In the genomic region with DNA sequence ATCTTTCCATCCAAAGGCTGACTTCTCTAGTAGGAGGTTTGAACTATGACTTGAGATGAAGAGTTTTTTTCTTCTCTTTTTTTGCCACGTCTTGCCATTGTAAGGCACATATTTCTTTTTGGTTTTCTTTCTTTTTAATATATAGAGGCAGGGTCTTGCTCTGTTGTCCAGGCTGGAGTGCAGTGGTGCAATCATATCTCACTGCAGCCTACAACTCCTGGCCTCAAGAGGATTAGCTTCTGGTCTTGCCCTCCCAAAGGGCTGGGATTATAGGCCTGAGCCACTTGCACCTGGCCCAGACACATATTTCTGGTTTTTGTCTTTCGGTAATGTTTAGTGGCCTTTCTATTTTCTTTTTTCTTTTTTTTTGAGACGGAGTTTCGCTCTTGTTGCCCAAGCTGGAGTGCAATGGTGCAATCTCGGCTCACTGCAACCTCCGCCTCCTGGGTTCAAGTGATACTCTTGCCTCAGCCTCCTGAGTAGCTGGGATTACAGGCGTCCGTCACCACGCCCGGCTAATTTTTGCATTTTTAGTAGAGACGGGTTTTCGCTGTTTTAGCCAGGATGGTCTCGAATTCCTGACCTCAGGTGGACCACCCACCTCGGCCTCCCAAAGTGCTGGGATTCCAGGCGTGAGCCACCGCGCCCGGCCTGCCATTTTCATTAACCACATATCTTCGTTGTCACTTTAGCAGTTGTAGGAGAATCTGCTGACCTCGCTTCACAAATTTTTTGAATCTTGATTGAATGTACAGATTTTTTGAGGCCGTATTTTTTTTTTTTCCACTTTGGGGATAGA, we compare ENCODE assay signal across 8 cellular contexts. TPM values are rescaled to one million over a fixed set of nuclear protein-coding genes. Genes with fewer than 3 reads are reported as not detected.
DNase-seq lines count a peak whose midpoint lies in the region; ATAC-seq and TF ChIP-seq lines count a peak whose summit lies in the region.
"Not testable (repeated sequence)": the region's sequence is repeated elsewhere in the genome, so short reads cannot be mapped to it uniquely, and the experiment has no call there.

No MANE protein-coding gene starts in this region.

- H4K8ac ChIP-seq in mesenchymal stem cell (ENCODE audit: low read length) = not testable (repeated sequence)

- TF ChIP-seq CTCF in MM.1S (IDR thresholded peaks at IDR 0.05; ENCODE audit: low read length); activated B cell treated with CpG ODN at 0.5 μM for 24 hours (IDR thresholded peaks at IDR 0.05); ascending aorta (IDR thresholded peaks at IDR 0.05); esophagus muscularis mucosa (IDR thresholded peaks at IDR 0.05); parathyroid adenoma (IDR thresholded peaks at IDR 0.05); testis (IDR thresholded peaks at IDR 0.05): not testable (repeated sequence)

- H3K18ac ChIP-seq in mesenchymal stem cell (ENCODE audit: low read depth in 1 of 2, low read length in 2 of 2) = peak overlapping the region in 1 of 2 experiments; percentile 80

- H3K27ac Mint-ChIP-seq in CD4-positive, alpha-beta memory T cell = peak overlapping the region in 6 of 7 donors; percentile 90 to 98 (median 92)
- peak overlapping the region; percentile 93 for H3K27ac Mint-ChIP-seq in activated B cell treated with CpG ODN at 0.5 μM for 24 hours

- not testable (repeated sequence) for ATAC-seq in activated B cell treated with CpG ODN at 0.5 μM for 24 hours (ENCODE audit: low read depth)

- H3K9ac ChIP-seq in MM.1S (ENCODE audit: low read length); parathyroid adenoma: not testable (repeated sequence)
- peak overlapping the region; percentile 95 for H3K9ac ChIP-seq in mesenchymal stem cell (ENCODE audit: low read length)

- H2BK15ac ChIP-seq in mesenchymal stem cell (ENCODE audit: low read depth, poor library complexity, severe bottlenecking) = not testable (repeated sequence)

- H3K27me3 ChIP-seq in CD4-positive, alpha-beta memory T cell (ENCODE audit: insufficient read depth, low read length); MM.1S (replicated peaks; ENCODE audit: insufficient read depth, low read length); ascending aorta; esophagus muscularis mucosa; mesenchymal stem cell (ENCODE audit: control insufficient read depth in 1 of 2, insufficient read depth in 1 of 2, low read length in 2 of 2); parathyroid adenoma (ENCODE audit: control insufficient read depth, insufficient read depth, low read length); testis: not testable (repeated sequence)

- H2BK5ac ChIP-seq in mesenchymal stem cell (ENCODE audit: low read depth, low read length, poor library complexity, severe bottlenecking) = not testable (repeated sequence)

- H3K4me2 ChIP-seq in MM.1S (ENCODE audit: low read depth, low read length) (peak overlapping the region; percentile 86; the same call in 1 of the 2 replicates), parathyroid adenoma (ENCODE audit: low read length) (peak overlapping the region; percentile 78)
- H3K4me2 ChIP-seq in mesenchymal stem cell (ENCODE audit: low read length, poor library complexity, severe bottlenecking) = not testable (repeated sequence)

- H3K9me2 ChIP-seq in MM.1S (replicated peaks; ENCODE audit: insufficient read depth, low read length) = not testable (repeated sequence)

- not testable (repeated sequence) for H3K79me2 ChIP-seq in MM.1S (ENCODE audit: low read length); parathyroid adenoma

- H3K27ac ChIP-seq in CD4-positive, alpha-beta memory T cell (ENCODE audit: low read depth, low read length) = not testable (repeated sequence)
- peak overlapping the region; percentile 75; the same call in 1 of the 2 replicates for H3K27ac ChIP-seq in MM.1S (ENCODE audit: low read length)
- H3K27ac ChIP-seq in ascending aorta = peak overlapping the region; percentile 92 to 93
- peak overlapping the region; percentile 88 to 94 (median 88) for H3K27ac ChIP-seq in esophagus muscularis mucosa (replicated peaks in 1 of 4)
- peak overlapping the region; percentile 73 for H3K27ac ChIP-seq in mesenchymal stem cell (ENCODE audit: low read length, poor library complexity, severe bottlenecking)
- H3K27ac ChIP-seq in parathyroid adenoma = peak overlapping the region; percentile 81
- peak overlapping the region; percentile 92 to 95 for H3K27ac ChIP-seq in testis

- not testable (repeated sequence) for H3K36me3 Mint-ChIP-seq in CD4-positive, alpha-beta memory T cell; activated B cell treated with CpG ODN at 0.5 μM for 24 hours (ENCODE audit: low read depth)

- H3K4me3 Mint-ChIP-seq in CD4-positive, alpha-beta memory T cell = peak overlapping the region in 7 of 8 donors; percentile 82 to 87 (median 85)
- H3K4me3 Mint-ChIP-seq in activated B cell treated with CpG ODN at 0.5 μM for 24 hours = peak overlapping the region; percentile 84

- not testable (repeated sequence) for H3K27me3 Mint-ChIP-seq in CD4-positive, alpha-beta memory T cell; activated B cell treated with CpG ODN at 0.5 μM for 24 hours

- H3K79me1 ChIP-seq in mesenchymal stem cell (replicated peaks; ENCODE audit: low read length, poor library complexity, severe bottlenecking) = not testable (repeated sequence)

- not testable (repeated sequence) for DNase-seq in CD4-positive, alpha-beta memory T cell; MM.1S; activated B cell treated with CpG ODN at 0.5 μM for 24 hours; ascending aorta (ENCODE audit: low spot score in 2 of 2); esophagus muscularis mucosa (ENCODE audit: extremely low spot score); mesenchymal stem cell; testis

- H2BK120ac ChIP-seq in mesenchymal stem cell (ENCODE audit: low read depth, low read length) = not testable (repeated sequence)

- H3K4me1 Mint-ChIP-seq in CD4-positive, alpha-beta memory T cell = peaks cover 5 to 15% (median 11%) of the 10 kb centered on the region in 4 donors
- H3K4me1 Mint-ChIP-seq in activated B cell treated with CpG ODN at 0.5 μM for 24 hours = peaks cover 15% of the 10 kb centered on the region

- intact Hi-C loops in CD4-positive, alpha-beta memory T cell (cut with micrococcal nuclease); activated B cell treated with CpG ODN at 0.5 μM for 24 hours (cut with micrococcal nuclease); esophagus muscularis mucosa (cut with DNase I); testis (cut with DNase I; ENCODE audit: low total_unique reads): not testable (repeated sequence)
- intact Hi-C loops in ascending aorta (cut with DNase I) = loop anchor here (2.0 kb wide), 1 partner anchor 35 kb away; no protein-coding TSS in a partner anchor

- not testable (repeated sequence) for H2AFZ ChIP-seq in MM.1S (ENCODE audit: low read length); mesenchymal stem cell (ENCODE audit: low read depth, low read length)
- peak overlapping the region; percentile 96 for H2AFZ ChIP-seq in parathyroid adenoma

- H3K9me3 Mint-ChIP-seq in CD4-positive, alpha-beta memory T cell; activated B cell treated with CpG ODN at 0.5 μM for 24 hours: not testable (repeated sequence)

- TF ChIP-seq POLR2A in esophagus muscularis mucosa (IDR thresholded peaks at IDR 0.05; ENCODE audit: low read depth); testis (IDR thresholded peaks at IDR 0.05): not testable (repeated sequence)

- H3K23ac ChIP-seq in mesenchymal stem cell (ENCODE audit: low read length in 2 of 2) = not testable (repeated sequence)

- not testable (repeated sequence) for H3K36me3 ChIP-seq in CD4-positive, alpha-beta memory T cell (ENCODE audit: insufficient read depth, low read length); MM.1S (replicated peaks; ENCODE audit: insufficient read depth, low read length); ascending aorta; esophagus muscularis mucosa; mesenchymal stem cell (ENCODE audit: control insufficient read depth in 1 of 2, insufficient read depth in 2 of 2, low read depth in 1 of 2, low read length in 2 of 2); parathyroid adenoma (ENCODE audit: control insufficient read depth, insufficient read depth, low read length); testis (ENCODE audit: low read depth, missing control alignments)

- peak overlapping the region in 1 of 2 experiments; percentile 78 for H3K4ac ChIP-seq in mesenchymal stem cell (ENCODE audit: low read depth in 1 of 2, low read length in 2 of 2)

- H3K4me3 ChIP-seq in CD4-positive, alpha-beta memory T cell (ENCODE audit: low read length in 2 of 2); MM.1S (ENCODE audit: low read length); ascending aorta; mesenchymal stem cell (ENCODE audit: insufficient read depth in 1 of 2, low read depth in 1 of 2, low read length in 2 of 2); parathyroid adenoma (ENCODE audit: low read depth, low read length): not testable (repeated sequence)
- H3K4me3 ChIP-seq in esophagus muscularis mucosa (peak overlapping the region in 1 of 4 donors; percentile 56), testis (peak overlapping the region; percentile 39 to 70)

- not testable (repeated sequence) for TF ChIP-seq EP300 in esophagus muscularis mucosa (IDR thresholded peaks at IDR 0.05)

- not testable (repeated sequence) for H3K9me3 ChIP-seq in CD4-positive, alpha-beta memory T cell (ENCODE audit: control insufficient read depth in 1 of 2, low read length in 2 of 2); MM.1S (replicated peaks; ENCODE audit: insufficient read depth, low read length); ascending aorta; esophagus muscularis mucosa; mesenchymal stem cell (ENCODE audit: control insufficient read depth, low read length); parathyroid adenoma (ENCODE audit: control insufficient read depth, low read length); testis

- not testable (repeated sequence) for H2BK12ac ChIP-seq in mesenchymal stem cell (ENCODE audit: low read length in 2 of 2)

- not testable (repeated sequence) for H4K91ac ChIP-seq in mesenchymal stem cell (ENCODE audit: low read length)

- WGBS in esophagus muscularis mucosa = 92% methylated on average over 21 of the region's 21 CpGs
- WGBS in mesenchymal stem cell = 96% methylated on average over 20 of the region's 21 CpGs
- 66 to 76% methylated on average over 21 of the region's 21 CpGs for WGBS in testis, 2 donors

- not testable (repeated sequence) for H3F3A ChIP-seq in MM.1S (ENCODE audit: insufficient read depth, low read length)

- H3K4me1 ChIP-seq in CD4-positive, alpha-beta memory T cell (ENCODE audit: insufficient read depth, low read length) = peaks cover 16% of the 10 kb centered on the region
- peaks cover 11% of the 10 kb centered on the region for H3K4me1 ChIP-seq in MM.1S (ENCODE audit: low read length)
- not testable (repeated sequence) for H3K4me1 ChIP-seq in ascending aorta; mesenchymal stem cell (ENCODE audit: control insufficient read depth, insufficient read depth, low read depth, low read length); parathyroid adenoma; testis
- H3K4me1 ChIP-seq in esophagus muscularis mucosa = peaks cover 0 to 22% (median 16%) of the 10 kb centered on the region in 4 donors

- CTCF ChIA-PET in CD4-positive, alpha-beta memory T cell (lab: Charles Lee; ENCODE audit: partially characterized antibody) = interaction anchor here (1.0 kb wide), 2 partner anchors 17 to 20 kb away, joined by 3 to 5 read pairs; a partner anchor contains a TSS
- CTCF ChIA-PET in activated B cell treated with CpG ODN at 0.5 μM for 24 hours (lab: Charles Lee) = interaction anchor here (0.7 kb wide), 1 partner anchor 24 kb away, joined by 3 read pairs; no protein-coding TSS in a partner anchor

- not testable (repeated sequence) for H4K20me1 ChIP-seq in MM.1S (ENCODE audit: insufficient read depth, low read length)

- POLR2A ChIA-PET in CD4-positive, alpha-beta memory T cell (lab: Charles Lee; ENCODE audit: partially characterized antibody) = interaction anchor here (1.5 to 4.0 kb wide), 2 partner anchors 19 to 62 kb away, joined by 6 to 133 read pairs; a partner anchor contains a TSS
- POLR2A ChIA-PET in activated B cell treated with CpG ODN at 0.5 μM for 24 hours (lab: Charles Lee) = interaction anchor here (0.9 kb wide), 1 partner anchor 17 kb away, joined by 4 read pairs; a partner anchor contains a TSS

- H3K14ac ChIP-seq in mesenchymal stem cell (ENCODE audit: low read length in 2 of 2) = not testable (repeated sequence)

- H2AK5ac ChIP-seq in mesenchymal stem cell (ENCODE audit: low read length, severe bottlenecking) = peak overlapping the region; percentile 81

RNA-seq across cellular contexts. Expression of a gene that starts 14.6 kb away (rescaled TPM):
- 1 to 10 TPM; 8.3 to 9.1 TPM for total RNA-seq in CD4-positive, alpha-beta memory T cell
- polyA plus RNA-seq in CD4-positive, alpha-beta memory T cell = 1 to 10 TPM; 4.1 to 4.2 TPM
- total RNA-seq in activated B cell treated with CpG ODN at 0.5 μM for 24 hours (7.7 and 8.8 TPM in 2 replicates), ascending aorta (6.6 TPM), esophagus muscularis mucosa (10 to 100 TPM in 2 of 4 donors, 1 to 10 TPM in 2; 8.3 to 12.9 (median 11.0) TPM), testis (10 to 100 TPM; 32.7 to 33.9 TPM)
- polyA plus RNA-seq in mesenchymal stem cell (2013, experiment 1 of 2) = 6.1 TPM
- 6.3 TPM for polyA plus RNA-seq in mesenchymal stem cell (2013, experiment 2 of 2)
- 112 TPM for polyA plus RNA-seq in testis (ENCODE audit: insufficient read depth, low read depth, low replicate concordance)

RNA-seq across cellular contexts. Expression of a gene that starts 16.9 kb away (rescaled TPM):
- 10 to 100 TPM; 19.8 to 21.9 TPM for total RNA-seq in CD4-positive, alpha-beta memory T cell
- polyA plus RNA-seq in CD4-positive, alpha-beta memory T cell = 10 to 100 TPM; 16.6 to 25.5 TPM
- total RNA-seq in activated B cell treated with CpG ODN at 0.5 μM for 24 hours = 14.4 and 16.2 TPM in 2 replicates
- 14.5 TPM for total RNA-seq in ascending aorta
- total RNA-seq in esophagus muscularis mucosa = 10 to 100 TPM in 2 of 4 donors, 1 to 10 TPM in 2; 4.2 to 10.8 (median 8.5) TPM
- polyA plus RNA-seq in mesenchymal stem cell (2013, experiment 1 of 2) = 6.3 TPM
- polyA plus RNA-seq in mesenchymal stem cell (2013, experiment 2 of 2) = 6.7 TPM
- 10 to 100 TPM; 11.6 to 22.0 TPM for total RNA-seq in testis
- polyA plus RNA-seq in testis (ENCODE audit: insufficient read depth, low read depth, low replicate concordance) = 21.3 TPM

RNA-seq across cellular contexts. Expression of a gene that starts 22.6 kb away (rescaled TPM):
- 100 to 1,000 TPM; 155 to 164 TPM for total RNA-seq in CD4-positive, alpha-beta memory T cell
- polyA plus RNA-seq in CD4-positive, alpha-beta memory T cell = 100 to 1,000 TPM; 572 to 777 TPM
- total RNA-seq in activated B cell treated with CpG ODN at 0.5 μM for 24 hours (306 and 318 TPM in 2 replicates), ascending aorta (482 TPM), esophagus muscularis mucosa (100 to 1,000 TPM; 288 to 372 (median 355) TPM), testis (100 to 1,000 TPM; 347 to 356 TPM)
- polyA plus RNA-seq in mesenchymal stem cell (2013, experiment 1 of 2) = 589 TPM
- 572 TPM for polyA plus RNA-seq in mesenchymal stem cell (2013, experiment 2 of 2)
- polyA plus RNA-seq in testis (ENCODE audit: insufficient read depth, low read depth, low replicate concordance) = 544 TPM

RNA-seq across cellular contexts. Expression of a gene that starts 24.4 kb away (rescaled TPM):
- total RNA-seq in CD4-positive, alpha-beta memory T cell = 100 to 1,000 TPM; 187 to 190 TPM
- 10 to 100 TPM; 28.4 to 35.8 TPM for polyA plus RNA-seq in CD4-positive, alpha-beta memory T cell
- total RNA-seq in activated B cell treated with CpG ODN at 0.5 μM for 24 hours (20.9 and 31.0 TPM in 2 replicates), ascending aorta (30.3 TPM), esophagus muscularis mucosa (10 to 100 TPM; 28.7 to 49.7 (median 40.0) TPM), testis (1 to 10 TPM; 8.8 to 8.9 TPM)
- 22.7 TPM for polyA plus RNA-seq in mesenchymal stem cell (2013, experiment 1 of 2)
- 20.2 TPM for polyA plus RNA-seq in mesenchymal stem cell (2013, experiment 2 of 2)
- 14.3 TPM for polyA plus RNA-seq in testis (ENCODE audit: insufficient read depth, low read depth, low replicate concordance)

RNA-seq across cellular contexts. Expression of a gene that starts 37.8 kb away (rescaled TPM):
- total RNA-seq in CD4-positive, alpha-beta memory T cell = 10 to 100 TPM; 32.2 to 33.0 TPM
- polyA plus RNA-seq in CD4-positive, alpha-beta memory T cell = 1 to 10 TPM in 1 of 2 donors, under 1 TPM in 1; 0.16 to 1.1 TPM
- total RNA-seq in activated B cell treated with CpG ODN at 0.5 μM for 24 hours = 42.8 and 50.9 TPM in 2 replicates
- total RNA-seq in ascending aorta = 207 TPM
- 100 to 1,000 TPM in 2 of 4 donors, 10 to 100 TPM in 2; 72.2 to 163 (median 92.4) TPM for total RNA-seq in esophagus muscularis mucosa
- polyA plus RNA-seq in mesenchymal stem cell (2013, experiment 1 of 2) = 119 TPM
- polyA plus RNA-seq in mesenchymal stem cell (2013, experiment 2 of 2) = 111 TPM
- total RNA-seq in testis = 10 to 100 TPM; 63.4 to 73.2 TPM
- polyA plus RNA-seq in testis (ENCODE audit: insufficient read depth, low read depth, low replicate concordance) = 40.5 TPM
